ENCODE assay signal across 24 cellular contexts in the genomic region with DNA sequence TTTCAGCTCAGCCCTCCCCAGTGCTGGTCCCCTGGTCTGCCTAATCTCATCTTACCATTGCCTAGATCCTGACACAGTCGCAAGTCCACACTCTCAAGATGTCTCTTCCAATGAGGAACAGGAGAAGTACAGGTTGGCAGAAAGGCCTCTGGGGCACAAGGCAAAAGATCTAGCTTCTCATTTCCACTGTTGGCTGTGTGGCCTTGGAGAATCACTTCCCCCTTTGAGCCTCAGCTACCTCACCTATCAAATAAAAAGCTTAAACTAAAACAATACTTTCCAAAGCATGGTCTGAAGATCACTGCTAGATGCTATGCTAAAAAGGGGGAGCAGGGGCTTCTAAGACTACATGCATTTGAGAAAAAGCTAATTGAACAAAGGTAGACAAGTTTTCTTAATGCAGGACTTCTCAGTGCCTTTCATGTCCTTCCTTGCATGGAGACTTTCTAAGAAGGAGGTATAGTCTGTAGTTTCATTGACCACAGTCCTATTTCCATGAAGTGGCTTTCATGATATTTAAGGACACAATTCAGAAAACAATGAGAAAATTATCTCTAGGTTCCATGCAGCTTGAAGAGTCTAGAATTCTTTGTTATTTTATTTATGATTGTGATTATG.
"Had no signal": no experiment of that assay in that cellular context is flagged by ENCODE, and none has a peak within 500 bp of the region (broad histone marks: within the 10 kb centered on the region; RNA-seq: fewer than 3 reads in every experiment).

No MANE protein-coding gene starts in this region.

- H3K9me3 Mint-ChIP-seq: activated naive CD4-positive, alpha-beta T cell treated with anti-CD3 and anti-CD28 coated beads, Interleukin-2, amount 10 ng/mL, durations not matched to agents 7 days and 5 days; activated naive CD8-positive, alpha-beta T cell treated with anti-CD3 and anti-CD28 coated beads for 36 hours; activated T-cell treated with anti-CD3 and anti-CD28 coated beads, Interleukin-2, amount 50 U/mL, for 72 hours; activated T-helper 2 cell treated with anti-CD3 and anti-CD28 coated beads, Interferon-gamma antibody, Interleukin-2, Interleukin-4, amounts not matched to agents 10 μg/mL and 5 μg/mL and 100 μg/mL, durations not matched to agents 14 hours and 24 hours and 36 hours had no signal

- H3K4me1 Mint-ChIP-seq: activated naive CD4-positive, alpha-beta T cell treated with anti-CD3 and anti-CD28 coated beads, Interleukin-2, amount 10 ng/mL, durations not matched to agents 7 days and 5 days had no signal

- H3K27me3 Mint-ChIP-seq: activated CD8-positive, alpha-beta T cell treated with anti-CD3 and anti-CD28 coated beads for 36 hours; activated naive CD4-positive, alpha-beta T cell treated with anti-CD3 and anti-CD28 coated beads, Interleukin-2, amount 10 ng/mL, durations not matched to agents 7 days and 5 days; activated naive CD8-positive, alpha-beta T cell treated with anti-CD3 and anti-CD28 coated beads for 36 hours had no signal

- H3K4me1 ChIP-seq: Peyer's patch, SJSA1 had no signal

- DNase-seq: activated CD4-positive, alpha-beta T cell treated with anti-CD3 and anti-CD28 coated beads for 4 hours; activated CD8-positive, alpha-beta memory T cell treated with anti-CD3 and anti-CD28 coated beads, Interleukin-2, amount 50 U/mL, for 4 hours; activated CD8-positive, alpha-beta T cell treated with anti-CD3 and anti-CD28 coated beads for 36 hours; activated gamma-delta T cell treated with Interleukin-2 at 50 U/mL for 16 hours; activated naive CD4-positive, alpha-beta T cell treated with anti-CD3 and anti-CD28 coated beads, Interleukin-2, amount 10 ng/mL, durations not matched to agents 7 days and 5 days; activated naive CD8-positive, alpha-beta T cell treated with anti-CD3 and anti-CD28 coated beads for 36 hours; activated T-cell treated with anti-CD3 and anti-CD28 coated beads, Interleukin-2, amount 50 U/mL, for 72 hours; brain microvascular endothelial cell; cerebellar nuclear complex; Karpas-422; NCI-H1105; NCI-H1436; NCI-H187; NCI-H2081; NCI-H446; Peyer's patch; SHP77; T-helper 2 cell; T1000 had no signal

- H3K27me3 ChIP-seq: brain microvascular endothelial cell, cardiac muscle cell, Peyer's patch, SJSA1 had no signal

- H3K27ac ChIP-seq: brain microvascular endothelial cell, cardiac muscle cell, Peyer's patch, SJSA1, VCaP had no signal

- H3K9me3 ChIP-seq: Peyer's patch, SJSA1 had no signal

- H3K4me3 Mint-ChIP-seq: activated CD8-positive, alpha-beta T cell treated with anti-CD3 and anti-CD28 coated beads for 36 hours; activated naive CD4-positive, alpha-beta T cell treated with anti-CD3 and anti-CD28 coated beads, Interleukin-2, amount 10 ng/mL, durations not matched to agents 7 days and 5 days; activated naive CD8-positive, alpha-beta T cell treated with anti-CD3 and anti-CD28 coated beads for 36 hours; activated T-cell treated with anti-CD3 and anti-CD28 coated beads, Interleukin-2, amount 50 U/mL, for 72 hours had no signal

- H3K27ac Mint-ChIP-seq: activated CD8-positive, alpha-beta T cell treated with anti-CD3 and anti-CD28 coated beads for 36 hours; activated naive CD4-positive, alpha-beta T cell treated with anti-CD3 and anti-CD28 coated beads, Interleukin-2, amount 10 ng/mL, durations not matched to agents 7 days and 5 days; activated naive CD8-positive, alpha-beta T cell treated with anti-CD3 and anti-CD28 coated beads for 36 hours; activated T-cell treated with anti-CD3 and anti-CD28 coated beads, Interleukin-2, amount 50 U/mL, for 72 hours; activated T-helper 2 cell treated with anti-CD3 and anti-CD28 coated beads, Interferon-gamma antibody, Interleukin-2, Interleukin-4, amounts not matched to agents 10 μg/mL and 5 μg/mL and 100 μg/mL, durations not matched to agents 14 hours and 24 hours and 36 hours had no signal

- H3K36me3 Mint-ChIP-seq: activated naive CD4-positive, alpha-beta T cell treated with anti-CD3 and anti-CD28 coated beads, Interleukin-2, amount 10 ng/mL, durations not matched to agents 7 days and 5 days; activated naive CD8-positive, alpha-beta T cell treated with anti-CD3 and anti-CD28 coated beads for 36 hours had no signal

- ATAC-seq: activated CD8-positive, alpha-beta T cell treated with anti-CD3 and anti-CD28 coated beads for 36 hours; activated T-cell treated with anti-CD3 and anti-CD28 coated beads, Interleukin-2, amount 50 U/mL, for 72 hours; SK-N-SH treated with all-trans-retinoic acid at 6 μM for 48 hours had no signal

- H3K36me3 ChIP-seq: brain microvascular endothelial cell, cardiac muscle cell, Peyer's patch, SJSA1 had no signal

- H3K4me3 ChIP-seq: cardiac muscle cell, Peyer's patch, SJSA1 had no signal
